18 cellular contexts compared by ENCODE assay signal in the genomic region with DNA sequence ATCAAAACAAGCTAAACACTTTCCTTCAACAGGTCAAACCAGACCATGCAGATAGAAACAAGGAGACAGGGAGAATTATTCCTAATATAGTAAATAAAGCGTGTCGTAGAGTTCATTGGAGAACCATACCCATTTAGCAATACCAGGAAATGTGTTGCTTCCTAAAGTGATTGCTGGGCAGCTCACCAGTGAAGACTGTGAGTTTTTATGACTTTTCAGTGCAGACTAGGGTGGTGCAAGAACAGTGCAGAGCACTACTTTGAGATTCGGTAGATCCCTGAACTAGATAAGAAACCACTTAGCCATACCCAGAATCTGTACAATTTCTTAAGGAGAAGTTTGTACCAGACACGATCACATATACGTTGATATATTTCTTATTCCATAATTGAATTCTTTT.
"Had no signal": no experiment of that assay in that cellular context is flagged by ENCODE, and none has a peak within 500 bp of the region (broad histone marks: within the 10 kb centered on the region; RNA-seq: fewer than 3 reads in every experiment).

No MANE protein-coding gene starts in this region.

- H3K36me3 ChIP-seq: transverse colon had no signal

- ATAC-seq: activated naive CD4-positive, alpha-beta T cell treated with anti-CD3 and anti-CD28 coated beads, Interleukin-2, amount 50 U/mL, for 72 hours; activated T-cell treated with anti-CD3 and anti-CD28 coated beads, Interleukin-2, amount 50 U/mL, for 72 hours; right cardiac atrium; stimulated activated naive CD8-positive, alpha-beta T cell treated with anti-CD3 and anti-CD28 coated beads, Interleukin-15, Interleukin-2, amounts not matched to agents 100 U/mL and 50 U/mL, for 24 hours had no signal

- DNase-seq: activated CD4-positive, alpha-beta T cell treated with anti-CD3 and anti-CD28 coated beads, Interleukin-2, amount 10 ng/mL, durations not matched to agents 7 days and 5 days; activated CD8-positive, alpha-beta memory T cell treated with anti-CD3 and anti-CD28 coated beads, Interleukin-2, amount 50 U/mL, for 48 hours; activated gamma-delta T cell; activated T-cell treated with anti-CD3 and anti-CD28 coated beads, Interleukin-2, amount 50 U/mL, for 72 hours; amniotic stem cell; cortex of kidney; effector memory CD4-positive, alpha-beta T cell; head of caudate nucleus; immature natural killer cell; right cardiac atrium; stimulated activated CD4-positive, alpha-beta T cell treated with anti-CD3 and anti-CD28 coated beads, Interleukin-15, amount 100 ng/mL, for 24 hours; stimulated activated CD4-positive, alpha-beta T cell treated with anti-CD3 and anti-CD28 coated beads, Interleukin-4, amount 100 ng/mL, for 4 hours; stimulated activated CD8-positive, alpha-beta memory T cell treated with anti-CD3 and anti-CD28 coated beads, Interleukin-4, amount 100 ng/mL, for 48 hours; stimulated activated naive CD8-positive, alpha-beta T cell treated with anti-CD3 and anti-CD28 coated beads, Interleukin-15, Interleukin-2, amounts not matched to agents 100 U/mL and 50 U/mL, for 24 hours; transverse colon had no signal

- H3K4me3 ChIP-seq: skin epidermis, transverse colon had no signal

- FAIRE-seq: frontal cortex had no signal

- H3K4me1 ChIP-seq: transverse colon had no signal

- H3K27ac ChIP-seq: skin epidermis, transverse colon had no signal

- H3K27me3 ChIP-seq: transverse colon had no signal

- H3K9me3 ChIP-seq: transverse colon had no signal
